Comparison of ENCODE assay signal across 1 cellular context in the genomic region with DNA sequence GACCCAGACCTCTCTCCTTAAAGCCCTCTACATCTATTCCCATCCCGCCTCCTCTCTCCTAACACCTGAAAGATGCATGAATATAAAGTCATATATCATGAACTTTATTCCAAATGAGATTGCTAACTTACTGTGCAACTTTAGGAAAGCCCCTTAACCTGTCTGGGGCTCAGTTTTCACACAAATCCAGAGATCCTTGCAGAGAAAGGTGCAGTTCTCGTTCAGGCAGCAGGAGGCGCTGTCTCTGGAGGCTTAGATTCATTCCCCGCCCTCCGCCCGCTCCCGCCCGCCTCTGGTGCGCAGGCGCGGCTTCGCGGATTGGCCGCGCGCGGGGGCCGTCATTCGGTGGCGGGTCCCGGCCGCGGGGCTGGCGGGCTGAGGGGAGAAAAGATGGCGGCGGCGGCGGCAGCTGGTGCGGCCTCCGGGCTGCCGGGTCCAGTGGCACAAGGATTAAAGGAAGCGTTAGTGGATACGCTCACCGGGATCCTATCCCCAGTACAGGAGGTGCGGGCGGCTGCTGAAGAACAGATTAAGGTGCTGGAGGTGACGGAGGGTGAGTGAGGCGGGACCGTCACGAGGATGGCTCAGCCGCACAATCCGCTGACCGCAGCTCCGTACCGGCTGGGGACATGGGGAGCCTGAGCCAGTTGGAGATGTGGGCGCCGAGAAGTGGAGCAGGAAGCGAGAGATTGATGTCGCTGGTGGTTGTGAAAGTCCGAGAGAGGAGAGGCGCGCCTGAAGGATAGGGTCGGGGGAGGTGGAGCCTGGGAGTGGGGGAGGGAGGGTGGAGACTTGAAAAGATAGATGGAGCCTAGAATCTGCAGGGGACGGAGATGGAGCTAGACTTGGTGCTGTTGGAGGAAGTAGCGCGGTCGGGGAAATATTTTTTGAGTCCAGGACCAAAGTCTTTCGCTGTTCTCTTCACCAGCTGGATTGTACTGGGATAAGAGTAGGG.
TF ChIP-seq lines count a peak whose summit lies in the region.

A gene (plus strand): TSS at position 338 of the 955 bp plus-strand sequence. CDS start 53 bp downstream, at position 391.

TF ChIP-seq in HepG2, 621 proteins besides CTCF, POLR2A, EP300 and RAD21 (continued from another document and continues in another):
- TF ChIP-seq, protein P1, sequence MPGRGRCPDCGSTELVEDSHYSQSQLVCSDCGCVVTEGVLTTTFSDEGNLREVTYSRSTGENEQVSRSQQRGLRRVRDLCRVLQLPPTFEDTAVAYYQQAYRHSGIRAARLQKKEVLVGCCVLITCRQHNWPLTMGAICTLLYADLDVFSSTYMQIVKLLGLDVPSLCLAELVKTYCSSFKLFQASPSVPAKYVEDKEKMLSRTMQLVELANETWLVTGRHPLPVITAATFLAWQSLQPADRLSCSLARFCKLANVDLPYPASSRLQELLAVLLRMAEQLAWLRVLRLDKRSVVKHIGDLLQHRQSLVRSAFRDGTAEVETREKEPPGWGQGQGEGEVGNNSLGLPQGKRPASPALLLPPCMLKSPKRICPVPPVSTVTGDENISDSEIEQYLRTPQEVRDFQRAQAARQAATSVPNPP (CRISPR knock-in tag; IDR thresholded peaks at IDR 0.05): no peak
- TF ChIP-seq CHCHD3 (CRISPR knock-in tag; IDR thresholded peaks at IDR 0.05) (peak; percentile 46; the same call in 1 of the 2 replicates), MIER3 (CRISPR knock-in tag; IDR thresholded peaks at IDR 0.05; ENCODE audit: borderline replicate concordance) (no peak), PHF20 (CRISPR knock-in tag; IDR thresholded peaks at IDR 0.05) (peak; percentile 67), NR2F1 (CRISPR knock-in tag; IDR thresholded peaks at IDR 0.05) (no peak), FOXK1 (CRISPR knock-in tag; IDR thresholded peaks at IDR 0.05; ENCODE audit: borderline replicate concordance, low read depth) (peak; percentile 24; the same call in 1 of the 2 replicates), ZNF562 (CRISPR knock-in tag; IDR thresholded peaks at IDR 0.05; ENCODE audit: borderline replicate concordance) (no peak), ZNF446 (CRISPR knock-in tag; IDR thresholded peaks at IDR 0.05) (no peak), ZNF713 (CRISPR knock-in tag; IDR thresholded peaks at IDR 0.05) (no peak), SRSF4 (IDR thresholded peaks at IDR 0.05; ENCODE audit: low read depth, low read length, poor library complexity, severe bottlenecking) (no peak), TAF1 (CRISPR knock-in tag; IDR thresholded peaks at IDR 0.05) (peak; percentile 93), GATA4 (IDR thresholded peaks at IDR 0.05; ENCODE audit: borderline replicate concordance, low read depth) (no peak), ZFAT (CRISPR knock-in tag; conservative IDR thresholded peaks at IDR 0.05) (no peak), ZNF883 (CRISPR knock-in tag; IDR thresholded peaks at IDR 0.05; ENCODE audit: not compliant biosample characterization) (peak; percentile 78), RFX5 (IDR thresholded peaks at IDR 0.05; ENCODE audit: low read depth, low read length) (0 out of 2 replicates have a peak, but pooled peaks have one; percentile 56), AGO2 (optimal IDR thresholded peaks at IDR 0.05; ENCODE audit: low read depth, low read length) (peak; percentile 50), SIX4 (CRISPR knock-in tag; IDR thresholded peaks at IDR 0.05) (no peak), GATAD2A (CRISPR knock-in tag; IDR thresholded peaks at IDR 0.05) (no peak), ETV5 (CRISPR knock-in tag; IDR thresholded peaks at IDR 0.05; ENCODE audit: borderline replicate concordance) (no peak; the same call in 1 of the 2 replicates), KMT2A (CRISPR knock-in tag; IDR thresholded peaks at IDR 0.05) (0 out of 2 replicates have a peak, but pooled peaks have one; percentile 53)
- TF ChIP-seq, protein P2, sequence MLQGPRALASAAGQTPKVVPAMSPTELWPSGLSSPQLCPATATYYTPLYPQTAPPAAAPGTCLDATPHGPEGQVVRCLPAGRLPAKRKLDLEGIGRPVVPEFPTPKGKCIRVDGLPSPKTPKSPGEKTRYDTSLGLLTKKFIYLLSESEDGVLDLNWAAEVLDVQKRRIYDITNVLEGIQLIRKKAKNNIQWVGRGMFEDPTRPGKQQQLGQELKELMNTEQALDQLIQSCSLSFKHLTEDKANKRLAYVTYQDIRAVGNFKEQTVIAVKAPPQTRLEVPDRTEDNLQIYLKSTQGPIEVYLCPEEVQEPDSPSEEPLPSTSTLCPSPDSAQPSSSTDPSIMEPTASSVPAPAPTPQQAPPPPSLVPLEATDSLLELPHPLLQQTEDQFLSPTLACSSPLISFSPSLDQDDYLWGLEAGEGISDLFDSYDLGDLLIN (CRISPR knock-in tag; IDR thresholded peaks at IDR 0.05; ENCODE audit: borderline replicate concordance): no peak
- TF ChIP-seq, protein P3, sequence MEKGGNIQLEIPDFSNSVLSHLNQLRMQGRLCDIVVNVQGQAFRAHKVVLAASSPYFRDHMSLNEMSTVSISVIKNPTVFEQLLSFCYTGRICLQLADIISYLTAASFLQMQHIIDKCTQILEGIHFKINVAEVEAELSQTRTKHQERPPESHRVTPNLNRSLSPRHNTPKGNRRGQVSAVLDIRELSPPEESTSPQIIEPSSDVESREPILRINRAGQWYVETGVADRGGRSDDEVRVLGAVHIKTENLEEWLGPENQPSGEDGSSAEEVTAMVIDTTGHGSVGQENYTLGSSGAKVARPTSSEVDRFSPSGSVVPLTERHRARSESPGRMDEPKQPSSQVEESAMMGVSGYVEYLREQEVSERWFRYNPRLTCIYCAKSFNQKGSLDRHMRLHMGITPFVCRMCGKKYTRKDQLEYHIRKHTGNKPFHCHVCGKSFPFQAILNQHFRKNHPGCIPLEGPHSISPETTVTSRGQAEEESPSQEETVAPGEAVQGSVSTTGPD (CRISPR knock-in tag; IDR thresholded peaks at IDR 0.05): no peak
- TF ChIP-seq, protein P4, sequence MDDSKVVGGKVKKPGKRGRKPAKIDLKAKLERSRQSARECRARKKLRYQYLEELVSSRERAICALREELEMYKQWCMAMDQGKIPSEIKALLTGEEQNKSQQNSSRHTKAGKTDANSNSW (CRISPR knock-in tag; IDR thresholded peaks at IDR 0.05; ENCODE audit: borderline replicate concordance): 0 out of 2 replicates have a peak, but pooled peaks have one; percentile 56
- TF ChIP-seq, protein P5, sequence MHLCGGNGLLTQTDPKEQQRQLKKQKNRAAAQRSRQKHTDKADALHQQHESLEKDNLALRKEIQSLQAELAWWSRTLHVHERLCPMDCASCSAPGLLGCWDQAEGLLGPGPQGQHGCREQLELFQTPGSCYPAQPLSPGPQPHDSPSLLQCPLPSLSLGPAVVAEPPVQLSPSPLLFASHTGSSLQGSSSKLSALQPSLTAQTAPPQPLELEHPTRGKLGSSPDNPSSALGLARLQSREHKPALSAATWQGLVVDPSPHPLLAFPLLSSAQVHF (CRISPR knock-in tag; IDR thresholded peaks at IDR 0.05): no peak
- TF ChIP-seq, protein P6, sequence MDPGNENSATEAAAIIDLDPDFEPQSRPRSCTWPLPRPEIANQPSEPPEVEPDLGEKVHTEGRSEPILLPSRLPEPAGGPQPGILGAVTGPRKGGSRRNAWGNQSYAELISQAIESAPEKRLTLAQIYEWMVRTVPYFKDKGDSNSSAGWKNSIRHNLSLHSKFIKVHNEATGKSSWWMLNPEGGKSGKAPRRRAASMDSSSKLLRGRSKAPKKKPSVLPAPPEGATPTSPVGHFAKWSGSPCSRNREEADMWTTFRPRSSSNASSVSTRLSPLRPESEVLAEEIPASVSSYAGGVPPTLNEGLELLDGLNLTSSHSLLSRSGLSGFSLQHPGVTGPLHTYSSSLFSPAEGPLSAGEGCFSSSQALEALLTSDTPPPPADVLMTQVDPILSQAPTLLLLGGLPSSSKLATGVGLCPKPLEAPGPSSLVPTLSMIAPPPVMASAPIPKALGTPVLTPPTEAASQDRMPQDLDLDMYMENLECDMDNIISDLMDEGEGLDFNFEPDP (CRISPR knock-in tag; conservative IDR thresholded peaks at IDR 0.05): no peak
- TF ChIP-seq, protein P7, sequence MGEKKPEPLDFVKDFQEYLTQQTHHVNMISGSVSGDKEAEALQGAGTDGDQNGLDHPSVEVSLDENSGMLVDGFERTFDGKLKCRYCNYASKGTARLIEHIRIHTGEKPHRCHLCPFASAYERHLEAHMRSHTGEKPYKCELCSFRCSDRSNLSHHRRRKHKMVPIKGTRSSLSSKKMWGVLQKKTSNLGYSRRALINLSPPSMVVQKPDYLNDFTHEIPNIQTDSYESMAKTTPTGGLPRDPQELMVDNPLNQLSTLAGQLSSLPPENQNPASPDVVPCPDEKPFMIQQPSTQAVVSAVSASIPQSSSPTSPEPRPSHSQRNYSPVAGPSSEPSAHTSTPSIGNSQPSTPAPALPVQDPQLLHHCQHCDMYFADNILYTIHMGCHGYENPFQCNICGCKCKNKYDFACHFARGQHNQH (CRISPR knock-in tag; IDR thresholded peaks at IDR 0.05): peak; percentile 49; the same call in 1 of the 2 replicates
- TF ChIP-seq, protein P8, sequence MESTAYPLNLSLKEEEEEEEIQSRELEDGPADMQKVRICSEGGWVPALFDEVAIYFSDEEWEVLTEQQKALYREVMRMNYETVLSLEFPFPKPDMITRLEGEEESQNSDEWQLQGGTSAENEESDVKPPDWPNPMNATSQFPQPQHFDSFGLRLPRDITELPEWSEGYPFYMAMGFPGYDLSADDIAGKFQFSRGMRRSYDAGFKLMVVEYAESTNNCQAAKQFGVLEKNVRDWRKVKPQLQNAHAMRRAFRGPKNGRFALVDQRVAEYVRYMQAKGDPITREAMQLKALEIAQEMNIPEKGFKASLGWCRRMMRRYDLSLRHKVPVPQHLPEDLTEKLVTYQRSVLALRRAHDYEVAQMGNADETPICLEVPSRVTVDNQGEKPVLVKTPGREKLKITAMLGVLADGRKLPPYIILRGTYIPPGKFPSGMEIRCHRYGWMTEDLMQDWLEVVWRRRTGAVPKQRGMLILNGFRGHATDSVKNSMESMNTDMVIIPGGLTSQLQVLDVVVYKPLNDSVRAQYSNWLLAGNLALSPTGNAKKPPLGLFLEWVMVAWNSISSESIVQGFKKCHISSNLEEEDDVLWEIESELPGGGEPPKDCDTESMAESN (CRISPR knock-in tag; conservative IDR thresholded peaks at IDR 0.05): peak; percentile 58; the same call in 1 of the 2 replicates
- TF ChIP-seq, protein P9, sequence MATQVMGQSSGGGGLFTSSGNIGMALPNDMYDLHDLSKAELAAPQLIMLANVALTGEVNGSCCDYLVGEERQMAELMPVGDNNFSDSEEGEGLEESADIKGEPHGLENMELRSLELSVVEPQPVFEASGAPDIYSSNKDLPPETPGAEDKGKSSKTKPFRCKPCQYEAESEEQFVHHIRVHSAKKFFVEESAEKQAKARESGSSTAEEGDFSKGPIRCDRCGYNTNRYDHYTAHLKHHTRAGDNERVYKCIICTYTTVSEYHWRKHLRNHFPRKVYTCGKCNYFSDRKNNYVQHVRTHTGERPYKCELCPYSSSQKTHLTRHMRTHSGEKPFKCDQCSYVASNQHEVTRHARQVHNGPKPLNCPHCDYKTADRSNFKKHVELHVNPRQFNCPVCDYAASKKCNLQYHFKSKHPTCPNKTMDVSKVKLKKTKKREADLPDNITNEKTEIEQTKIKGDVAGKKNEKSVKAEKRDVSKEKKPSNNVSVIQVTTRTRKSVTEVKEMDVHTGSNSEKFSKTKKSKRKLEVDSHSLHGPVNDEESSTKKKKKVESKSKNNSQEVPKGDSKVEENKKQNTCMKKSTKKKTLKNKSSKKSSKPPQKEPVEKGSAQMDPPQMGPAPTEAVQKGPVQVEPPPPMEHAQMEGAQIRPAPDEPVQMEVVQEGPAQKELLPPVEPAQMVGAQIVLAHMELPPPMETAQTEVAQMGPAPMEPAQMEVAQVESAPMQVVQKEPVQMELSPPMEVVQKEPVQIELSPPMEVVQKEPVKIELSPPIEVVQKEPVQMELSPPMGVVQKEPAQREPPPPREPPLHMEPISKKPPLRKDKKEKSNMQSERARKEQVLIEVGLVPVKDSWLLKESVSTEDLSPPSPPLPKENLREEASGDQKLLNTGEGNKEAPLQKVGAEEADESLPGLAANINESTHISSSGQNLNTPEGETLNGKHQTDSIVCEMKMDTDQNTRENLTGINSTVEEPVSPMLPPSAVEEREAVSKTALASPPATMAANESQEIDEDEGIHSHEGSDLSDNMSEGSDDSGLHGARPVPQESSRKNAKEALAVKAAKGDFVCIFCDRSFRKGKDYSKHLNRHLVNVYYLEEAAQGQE (IDR thresholded peaks at IDR 0.05; ENCODE audit: borderline replicate concordance in 1 of 2, low read depth in 1 of 2, low read length in 2 of 2): peak in 1 of 2 experiments; percentile 41; a peak in 1 of 4 replicates
- TF ChIP-seq, protein P10, sequence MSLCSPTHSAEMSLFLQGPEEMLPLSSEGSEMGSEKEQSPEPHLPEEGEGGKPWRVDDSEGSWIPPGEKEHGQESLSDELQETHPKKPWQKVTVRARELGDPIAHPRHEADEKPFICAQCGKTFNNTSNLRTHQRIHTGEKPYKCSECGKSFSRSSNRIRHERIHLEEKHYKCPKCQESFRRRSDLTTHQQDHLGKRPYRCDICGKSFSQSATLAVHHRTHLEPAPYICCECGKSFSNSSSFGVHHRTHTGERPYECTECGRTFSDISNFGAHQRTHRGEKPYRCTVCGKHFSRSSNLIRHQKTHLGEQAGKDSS (CRISPR knock-in tag; IDR thresholded peaks at IDR 0.05; ENCODE audit: borderline replicate concordance, low read depth): 0 out of 2 replicates have a peak, but pooled peaks have one; percentile 36
- TF ChIP-seq, protein P11, sequence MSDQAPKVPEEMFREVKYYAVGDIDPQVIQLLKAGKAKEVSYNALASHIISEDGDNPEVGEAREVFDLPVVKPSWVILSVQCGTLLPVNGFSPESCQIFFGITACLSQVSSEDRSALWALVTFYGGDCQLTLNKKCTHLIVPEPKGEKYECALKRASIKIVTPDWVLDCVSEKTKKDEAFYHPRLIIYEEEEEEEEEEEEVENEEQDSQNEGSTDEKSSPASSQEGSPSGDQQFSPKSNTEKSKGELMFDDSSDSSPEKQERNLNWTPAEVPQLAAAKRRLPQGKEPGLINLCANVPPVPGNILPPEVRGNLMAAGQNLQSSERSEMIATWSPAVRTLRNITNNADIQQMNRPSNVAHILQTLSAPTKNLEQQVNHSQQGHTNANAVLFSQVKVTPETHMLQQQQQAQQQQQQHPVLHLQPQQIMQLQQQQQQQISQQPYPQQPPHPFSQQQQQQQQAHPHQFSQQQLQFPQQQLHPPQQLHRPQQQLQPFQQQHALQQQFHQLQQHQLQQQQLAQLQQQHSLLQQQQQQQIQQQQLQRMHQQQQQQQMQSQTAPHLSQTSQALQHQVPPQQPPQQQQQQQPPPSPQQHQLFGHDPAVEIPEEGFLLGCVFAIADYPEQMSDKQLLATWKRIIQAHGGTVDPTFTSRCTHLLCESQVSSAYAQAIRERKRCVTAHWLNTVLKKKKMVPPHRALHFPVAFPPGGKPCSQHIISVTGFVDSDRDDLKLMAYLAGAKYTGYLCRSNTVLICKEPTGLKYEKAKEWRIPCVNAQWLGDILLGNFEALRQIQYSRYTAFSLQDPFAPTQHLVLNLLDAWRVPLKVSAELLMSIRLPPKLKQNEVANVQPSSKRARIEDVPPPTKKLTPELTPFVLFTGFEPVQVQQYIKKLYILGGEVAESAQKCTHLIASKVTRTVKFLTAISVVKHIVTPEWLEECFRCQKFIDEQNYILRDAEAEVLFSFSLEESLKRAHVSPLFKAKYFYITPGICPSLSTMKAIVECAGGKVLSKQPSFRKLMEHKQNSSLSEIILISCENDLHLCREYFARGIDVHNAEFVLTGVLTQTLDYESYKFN (CRISPR knock-in tag; conservative IDR thresholded peaks at IDR 0.05): peak; percentile 54
